6 cellular contexts compared by ENCODE assay signal in the genomic region with DNA sequence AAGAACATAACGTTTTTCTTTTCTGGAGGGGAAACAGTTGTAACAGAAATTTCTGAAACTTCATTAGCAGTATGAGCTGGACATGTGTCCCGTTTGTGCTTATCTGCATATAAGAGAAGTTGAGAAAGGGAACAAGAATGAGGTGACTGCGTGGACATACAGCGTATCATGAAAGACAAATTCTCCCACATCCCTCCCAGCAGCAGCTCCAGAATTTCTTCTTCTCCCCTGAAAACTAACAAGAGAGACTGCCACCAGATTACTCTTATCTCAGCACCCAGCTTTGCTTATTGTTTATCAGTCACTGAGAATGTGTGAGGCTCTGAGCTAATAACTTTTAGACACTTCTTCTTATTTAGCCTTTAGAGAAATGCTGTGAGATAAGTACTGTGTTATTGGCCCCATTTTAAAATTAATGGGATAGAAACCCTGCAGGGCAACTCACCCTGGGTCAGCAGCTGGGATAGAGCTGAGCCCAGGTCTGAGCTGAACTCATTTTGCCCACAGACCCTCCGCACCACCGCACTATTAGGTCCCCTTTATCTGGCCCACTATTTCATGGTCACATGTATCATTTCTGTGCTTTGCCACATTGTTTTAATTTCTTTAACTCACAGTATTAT. TPM values are rescaled to one million over a fixed set of nuclear protein-coding genes. Genes with fewer than 3 reads are reported as not detected.
"Had no signal": no experiment of that assay in that cellular context is flagged by ENCODE, and none has a peak within 500 bp of the region (broad histone marks: within the 10 kb centered on the region; RNA-seq: fewer than 3 reads in every experiment).

No MANE protein-coding gene starts in this region.

RNA-seq across cellular contexts. Expression of a gene that starts 18.7 kb away (rescaled TPM):
- total RNA-seq: M059J, PC-9, Right ventricle myocardium inferior, RPMI7951, SJCRH30, SK-MEL-5 had no signal
